In the genomic region with DNA sequence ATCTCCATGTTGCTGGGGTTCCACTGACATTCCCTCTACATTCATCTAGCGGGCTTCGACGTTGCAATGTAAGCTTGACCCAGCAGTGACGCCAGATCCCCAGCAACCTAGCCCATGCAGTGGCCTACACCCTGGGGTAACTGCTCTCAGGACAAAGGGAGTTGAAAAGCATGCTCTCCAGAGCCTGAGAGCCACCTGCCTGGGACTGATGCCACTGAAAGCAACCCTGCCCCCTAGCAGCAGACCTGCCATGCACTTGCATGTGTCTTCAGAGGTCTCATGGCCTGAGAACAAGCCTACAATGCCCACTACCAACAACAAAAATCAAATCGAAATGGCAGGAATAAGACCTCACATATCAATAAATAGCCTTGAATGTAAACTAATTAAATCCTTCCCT, we compare ENCODE assay signal across 19 cellular contexts.
"Had no signal": no experiment of that assay in that cellular context is flagged by ENCODE, and none has a peak within 500 bp of the region (broad histone marks: within the 10 kb centered on the region; RNA-seq: fewer than 3 reads in every experiment).

No MANE protein-coding gene starts in this region.

- ATAC-seq: gastrocnemius medialis; heart right ventricle; left cardiac atrium; lower lobe of right lung; natural killer cell treated with Interleukin-12 subunit alpha and Interleukin-12 subunit beta and Interleukin-15 and Interleukin-18, amount 100 ng/mL, for 72 hours; sciatic nerve; upper lobe of right lung had no signal

- H3K9me3 ChIP-seq: gastrocnemius medialis, lower lobe of right lung, tibial artery, upper lobe of right lung had no signal

- H3K27ac ChIP-seq: coronary artery, gastrocnemius medialis, heart right ventricle, left ventricle myocardium inferior, lower lobe of right lung, neural progenitor cell, parathyroid adenoma, tibial artery, upper lobe of right lung had no signal

- H2AFZ ChIP-seq: neural progenitor cell, parathyroid adenoma had no signal

- H3K36me3 Mint-ChIP-seq: memory B cell; natural killer cell treated with Interleukin-12 subunit alpha and Interleukin-12 subunit beta and Interleukin-15 and Interleukin-18, amount 100 ng/mL, for 72 hours; neural progenitor cell had no signal

- H3K36me3 ChIP-seq: gastrocnemius medialis, heart right ventricle, left ventricle myocardium inferior, lower lobe of right lung, neural progenitor cell, tibial artery, upper lobe of right lung had no signal

- H3K27me3 Mint-ChIP-seq: memory B cell; natural killer cell treated with Interleukin-12 subunit alpha and Interleukin-12 subunit beta and Interleukin-15 and Interleukin-18, amount 100 ng/mL, for 72 hours had no signal

- H3K4me3 ChIP-seq: coronary artery, gastrocnemius medialis, heart right ventricle, left ventricle myocardium inferior, lower lobe of right lung, neural progenitor cell, tibial artery, upper lobe of right lung had no signal

- H3K4me1 Mint-ChIP-seq: immature natural killer cell, memory B cell, neural progenitor cell had no signal

- H3K4me1 ChIP-seq: gastrocnemius medialis, heart right ventricle, left ventricle myocardium inferior, lower lobe of right lung, neural progenitor cell, parathyroid adenoma, tibial artery, upper lobe of right lung had no signal

- H3K27me3 ChIP-seq: gastrocnemius medialis, heart right ventricle, neural progenitor cell, tibial artery, upper lobe of right lung had no signal

- H3K4me2 ChIP-seq: neural progenitor cell had no signal

- H3K27ac Mint-ChIP-seq: immature natural killer cell; memory B cell; natural killer cell treated with Interleukin-12 subunit alpha and Interleukin-12 subunit beta and Interleukin-15 and Interleukin-18, amount 100 ng/mL, for 72 hours; neural progenitor cell had no signal

- H3K9ac ChIP-seq: neural progenitor cell, parathyroid adenoma had no signal

- H3K4me3 Mint-ChIP-seq: immature natural killer cell; memory B cell; natural killer cell treated with Interleukin-12 subunit alpha and Interleukin-12 subunit beta and Interleukin-15 and Interleukin-18, amount 100 ng/mL, for 72 hours; neural progenitor cell had no signal

- H3K79me2 ChIP-seq: parathyroid adenoma had no signal

- DNase-seq: effector CD4-positive, alpha-beta T cell; gastrocnemius medialis; heart right ventricle; hypothalamus; immature natural killer cell; left cardiac atrium; left ventricle myocardium inferior; lower lobe of right lung; midbrain; nucleus accumbens; stimulated activated naive CD4-positive, alpha-beta T cell treated with Interleukin-2 at 50 U/mL for 16 hours; tibial artery; upper lobe of right lung had no signal
